ENCODE assay signal across 24 cellular contexts in genomic region chr1:37265786-37266667, GRCh38.
DNase-seq lines count a peak whose midpoint lies in the region; ATAC-seq and TF ChIP-seq lines count a peak whose summit lies in the region.
"Had no signal": no experiment of that assay in that cellular context is flagged by ENCODE, and none has a peak within 500 bp of the region (broad histone marks: within the 10 kb centered on the region; RNA-seq: fewer than 3 reads in every experiment).

No MANE protein-coding gene starts in this region.

- H3K9me3 ChIP-seq in WERI-Rb-1 (ENCODE audit: severe bottlenecking) (no peaks in the 10 kb centered on the region), Peyer's patch (no peaks in the 10 kb centered on the region)
- H3K9me3 ChIP-seq: right lobe of liver, SJSA1, thoracic aorta had no signal

- no peaks in the 10 kb centered on the region for H3K4me1 ChIP-seq in Peyer's patch
- H3K4me1 ChIP-seq: BLaER1 treated with 17β-estradiol and CSF1 and Interleukin-3, amounts not matched to agents 10 nM and 100 nM; right lobe of liver had no signal

- H3K36me3 ChIP-seq in WERI-Rb-1 (no peaks in the 10 kb centered on the region), Peyer's patch (no peaks in the 10 kb centered on the region)
- H3K36me3 ChIP-seq: BLaER1 treated with 17β-estradiol and CSF1 and Interleukin-3, amounts not matched to agents 10 nM and 100 nM; right lobe of liver; SJSA1; thoracic aorta had no signal

- DNase-seq in DMS79 (lab: John Stamatoyannopoulos, UW), result peak; percentile 81
- DNase-seq in NCI-H1092 treated with DMSO at 0.1 percent for 48 hours (lab: John Stamatoyannopoulos, UW), result peak; percentile 54
- peak; percentile 99 for DNase-seq in NCI-H510A treated with DMSO at 0.1 percent for 48 hours (lab: John Stamatoyannopoulos, UW)
- peak; percentile 48 for DNase-seq in WERI-Rb-1
- no peak for DNase-seq in NCI-H1105 (lab: John Stamatoyannopoulos, UW)
- DNase-seq in Peyer's patch, result no peak
- DNase-seq: activated CD4-positive, alpha-beta T cell treated with anti-CD3 and anti-CD28 coated beads, Interleukin-2, amount 50 U/mL, for 48 hours; activated naive CD4-positive, alpha-beta T cell treated with anti-CD3 and anti-CD28 coated beads, Interleukin-2, amount 10 ng/mL, durations not matched to agents 7 days and 5 days; COR-L47; HFFc6; hippocampal formation; Kasumi-1; left cardiac atrium; mammary epithelial cell; NCI-H2081 treated with DMSO at 0.1 percent for 48 hours; right lobe of liver; stimulated activated CD4-positive, alpha-beta T cell treated with anti-CD3 and anti-CD28 coated beads, Interleukin-12 subunit alpha, Interleukin-12 subunit beta, amount 100 ng/mL, for 4 hours; stimulated activated CD4-positive, alpha-beta T cell treated with anti-CD3 and anti-CD28 coated beads, Interleukin-4, amount 100 ng/mL, for 1 hour had no signal

- H3K27me3 ChIP-seq in WERI-Rb-1 (ENCODE audit: insufficient read depth, low read depth, severe bottlenecking) (no peaks in the 10 kb centered on the region), Peyer's patch (no peaks in the 10 kb centered on the region)
- H3K27me3 ChIP-seq: BLaER1 treated with 17β-estradiol and CSF1 and Interleukin-3, amounts not matched to agents 10 nM and 100 nM; right lobe of liver; SJSA1 had no signal

- H3K4me3 ChIP-seq in WERI-Rb-1 (ENCODE audit: low read depth, low read length) (no peak overlapping the region), Peyer's patch (no peak overlapping the region)
- H3K4me3 ChIP-seq: BLaER1 treated with 17β-estradiol and CSF1 and Interleukin-3, amounts not matched to agents 10 nM and 100 nM; right lobe of liver; SJSA1; thoracic aorta had no signal

- H3K27ac ChIP-seq in WERI-Rb-1 (no peak overlapping the region), Peyer's patch (no peak overlapping the region)
- H3K27ac ChIP-seq: BLaER1 treated with 17β-estradiol and CSF1 and Interleukin-3, amounts not matched to agents 10 nM and 100 nM; right lobe of liver; SJSA1; thoracic aorta had no signal

- no peak for ATAC-seq in GM21360 (IDR thresholded peaks at IDR 0.05; ENCODE audit: unreplicated experiment)
- ATAC-seq in HG03095 (IDR thresholded peaks at IDR 0.05; ENCODE audit: unreplicated experiment), result no peak
- ATAC-seq: HepG2, left cardiac atrium, right lobe of liver had no signal

- no peak for TF ChIP-seq POLR2A in Peyer's patch (IDR thresholded peaks at IDR 0.05)

- no peak for TF ChIP-seq CTCF in WERI-Rb-1 (IDR thresholded peaks at IDR 0.05; ENCODE audit: low read depth, low read length)
- no peak for TF ChIP-seq CTCF in Peyer's patch (IDR thresholded peaks at IDR 0.05)

Comparison
In these comparisons a context has a peak if more than half of its experiments do, and no peak if none do; other contexts are left out.
1. DNase-seq: peak in DMS79 (single experiment), NCI-H1092 treated with DMSO at 0.1 percent for 48 hours (single experiment), NCI-H510A treated with DMSO at 0.1 percent for 48 hours (single experiment) and WERI-Rb-1 (single experiment); none in NCI-H1105 (single experiment) and Peyer's patch (0 of 3).